8 cellular contexts compared by ENCODE assay signal in the genomic region with DNA sequence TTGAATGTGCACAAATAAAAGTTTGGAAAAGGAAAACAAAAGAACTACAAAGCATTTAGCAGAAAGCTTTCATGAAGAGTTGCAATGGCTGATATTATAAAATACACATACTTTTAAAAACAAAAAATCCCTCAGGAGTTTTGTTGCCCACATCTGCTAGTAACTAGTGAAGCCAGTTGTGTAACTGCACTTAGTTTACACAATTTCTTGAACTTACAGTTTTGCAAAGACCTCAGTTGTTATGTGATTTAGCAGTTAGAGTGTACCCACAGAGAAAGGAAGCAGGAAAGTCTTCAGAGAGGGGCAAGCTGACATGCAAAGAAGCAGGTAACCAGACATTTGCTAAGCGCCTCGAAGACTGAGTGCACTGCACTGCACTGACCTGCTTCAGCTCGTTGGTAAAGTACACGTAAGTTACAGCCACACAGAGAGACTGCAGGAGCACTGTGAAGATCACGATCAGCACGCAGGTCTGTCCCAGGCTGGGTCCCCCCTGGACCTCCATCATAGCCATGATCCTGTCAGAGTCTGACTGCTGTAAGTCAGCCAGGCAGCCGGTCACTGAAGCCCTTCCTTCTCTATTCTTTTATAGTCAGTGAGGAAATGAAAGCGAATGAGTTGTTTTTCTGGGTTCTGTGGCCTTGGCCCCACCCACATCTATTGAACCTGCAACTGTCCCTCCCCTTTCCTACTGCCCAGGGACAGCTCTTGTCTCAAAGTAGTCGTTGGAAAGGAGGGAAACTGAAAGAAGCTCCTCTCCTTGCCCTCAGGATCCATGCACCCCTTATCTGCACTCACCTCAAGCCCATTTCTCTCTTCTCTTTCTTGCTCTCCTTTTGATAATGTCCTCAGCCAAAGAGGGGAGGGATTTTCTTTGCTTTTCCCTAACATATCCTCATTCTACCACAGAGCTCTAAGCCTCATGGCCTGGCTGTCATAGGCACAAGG. TPM values are rescaled to one million over a fixed set of nuclear protein-coding genes. Genes with fewer than 3 reads are reported as not detected.
DNase-seq lines count a peak whose midpoint lies in the region; ATAC-seq and TF ChIP-seq lines count a peak whose summit lies in the region.

Gene TNFSF10, minus strand, starts transcription at position 560 of the 948 bp plus-strand sequence. Its CDS starts 46 bp downstream, at position 514.

- no peaks in the 10 kb centered on the region for H3K9me3 Mint-ChIP-seq in CD4-positive, alpha-beta T cell

- H3K27me3 ChIP-seq in CD4-positive, alpha-beta T cell (ENCODE audit: control insufficient read depth, insufficient read depth, low read length): no peaks in the 10 kb centered on the region

- peaks cover 70% of the 10 kb centered on the region for H3K4me1 Mint-ChIP-seq in CD4-positive, alpha-beta T cell (ENCODE audit: low read depth)

- peak within 1 kb of the TSS; percentile 93 for H3K27ac Mint-ChIP-seq in CD4-positive, alpha-beta T cell

- POLR2A ChIA-PET in CD4-positive, alpha-beta T cell (lab: Charles Lee): interaction anchor here (0.6 to 2.7 kb wide), 21 partner anchors 8 to 1268 kb away, joined by 3 to 40 read pairs (median 5); no protein-coding TSS in a partner anchor

- peak within 1 kb of the TSS; percentile 91 for H3K4me3 Mint-ChIP-seq in CD4-positive, alpha-beta T cell

- peaks cover 16% of the 10 kb centered on the region for H3K36me3 Mint-ChIP-seq in CD4-positive, alpha-beta T cell (ENCODE audit: low read depth)

- H3K9me3 ChIP-seq in CD4-positive, alpha-beta T cell (ENCODE audit: control insufficient read depth, low read length): no peaks in the 10 kb centered on the region

- peak in 9 of 10 experiments; percentile 29 to 70 (median 51) for DNase-seq in CD4-positive, alpha-beta T cell
- DNase-seq in SW480 (ENCODE audit: low spot score): peak; percentile 70
- DNase-seq in activated naive CD8-positive, alpha-beta T cell treated with anti-CD3 and anti-CD28 coated beads, Interleukin-2, amount 50 U/mL, for 16 hours (ENCODE audit: low read depth, low spot score): peak; percentile 9
- peak; percentile 46 for DNase-seq in iPS-NIHi11 (ENCODE audit: low spot score)
- DNase-seq in stimulated activated CD4-positive, alpha-beta T cell treated with anti-CD3 and anti-CD28 coated beads, Interleukin-15, amount 100 ng/mL, for 48 hours (ENCODE audit: low read depth in 2 of 2): peak; percentile 41 to 48
- no peak for DNase-seq in cerebellar nuclear complex (lab: John Stamatoyannopoulos, UW)

- no peak for TF ChIP-seq CTCF in CD4-positive, alpha-beta T cell (IDR thresholded peaks at IDR 0.05)

- H3K27ac ChIP-seq in CD4-positive, alpha-beta T cell (ENCODE audit: low read depth, low read length): peak within 1 kb of the TSS; percentile 65

- intact Hi-C loops in CD4-positive, alpha-beta T cell (cut with DNase I, micrococcal nuclease): no loop called here

- CTCF ChIA-PET in CD4-positive, alpha-beta T cell (lab: Charles Lee): interaction anchor here (0.6 to 1.9 kb wide), 8 partner anchors 7 to 101 kb away, joined by 3 to 16 read pairs (median 4); no protein-coding TSS in a partner anchor

- no peaks in the 10 kb centered on the region for H3K27me3 Mint-ChIP-seq in CD4-positive, alpha-beta T cell

- peak; percentile 73 for ATAC-seq in CD4-positive, alpha-beta T cell (ENCODE audit: poor library complexity)
- peak; percentile 84 for ATAC-seq in GM19463 (IDR thresholded peaks at IDR 0.05; ENCODE audit: unreplicated experiment)
- ATAC-seq in HG03558 (IDR thresholded peaks at IDR 0.05; ENCODE audit: extremely low read depth, unreplicated experiment): peak; percentile 73

RNA-seq across cellular contexts. Expression of gene TNFSF10, which starts in this region (rescaled TPM):
- 1 to 10 TPM; 9.2 to 9.5 TPM for total RNA-seq in CD4-positive, alpha-beta T cell

Comparison
In these comparisons a context has a peak if more than half of its experiments do, and no peak if none do; other contexts are left out.
1. DNase-seq: peak in CD4-positive, alpha-beta T cell (9 of 10), SW480 (single experiment), activated naive CD8-positive, alpha-beta T cell treated with anti-CD3 and anti-CD28 coated beads, Interleukin-2, amount 50 U/mL, for 16 hours (single experiment), iPS-NIHi11 (single experiment) and stimulated activated CD4-positive, alpha-beta T cell treated with anti-CD3 and anti-CD28 coated beads, Interleukin-15, amount 100 ng/mL, for 48 hours (2 of 2); none in cerebellar nuclear complex (0 of 2).
2. Peak in every context shown above with its lines, with median percentiles within 50 percentile points of each other: ATAC-seq.